In the genomic region with DNA sequence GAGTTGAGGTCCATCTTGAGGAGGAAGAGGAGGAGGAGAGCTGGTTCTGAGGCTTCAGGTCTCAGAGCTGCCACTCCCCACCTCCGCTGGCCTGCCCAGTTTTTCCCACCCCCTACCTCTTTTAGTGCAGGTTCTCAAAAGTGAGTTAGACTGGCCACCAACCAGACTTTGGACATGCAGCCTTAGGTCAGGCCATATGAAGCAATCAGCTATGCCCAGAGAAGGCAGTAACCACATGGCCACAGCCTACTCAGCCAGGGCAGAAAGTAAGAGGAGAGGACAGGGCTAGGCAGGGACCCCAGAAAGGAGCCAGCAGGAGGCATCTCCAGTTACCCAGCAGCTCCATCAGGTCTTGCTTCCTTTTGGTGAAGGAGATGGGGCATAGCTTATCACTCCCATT, we compare ENCODE assay signal across 28 cellular contexts.
"Had no signal": no experiment of that assay in that cellular context is flagged by ENCODE, and none has a peak within 500 bp of the region (broad histone marks: within the 10 kb centered on the region; RNA-seq: fewer than 3 reads in every experiment).

No MANE protein-coding gene starts in this region.

- ATAC-seq: esophagus mucosa; foreskin keratinocyte; left ventricle myocardium superior; naive thymus-derived CD4-positive, alpha-beta T cell; upper lobe of right lung had no signal

- H3K4me3 ChIP-seq: breast epithelium, heart right ventricle, sigmoid colon, smooth muscle cell, suprapubic skin, tibial artery, upper lobe of right lung had no signal

- H3K9me3 ChIP-seq: suprapubic skin, upper lobe of right lung had no signal

- H3K36me3 ChIP-seq: breast epithelium, heart right ventricle, sigmoid colon, suprapubic skin, tibial artery, upper lobe of right lung had no signal

- H3K4me1 ChIP-seq: breast epithelium, foreskin keratinocyte, heart right ventricle, parathyroid adenoma, sigmoid colon, suprapubic skin, tibial artery, upper lobe of right lung had no signal

- H3K27ac ChIP-seq: breast epithelium, foreskin keratinocyte, heart right ventricle, parathyroid adenoma, sigmoid colon, suprapubic skin, tibial artery, upper lobe of right lung had no signal

- DNase-seq: activated CD4-positive, alpha-beta memory T cell treated with anti-CD3 and anti-CD28 coated beads for 36 hours; activated CD4-positive, alpha-beta T cell treated with anti-CD3 and anti-CD28 coated beads, Interleukin-2, amount 10 ng/mL, durations not matched to agents 24 days and 14 days; activated CD4-positive, CD25-positive, alpha-beta regulatory T cell treated with anti-CD3 and anti-CD28 coated beads, Interleukin-2, amount 50 U/mL, for 72 hours; activated CD8-positive, alpha-beta memory T cell treated with anti-CD3 and anti-CD28 coated beads, Interleukin-2, amount 50 U/mL, for 4 hours; activated effector memory CD4-positive, alpha-beta T cell treated with anti-CD3 and anti-CD28 coated beads, Interleukin-2, amount 50 U/mL, for 16 hours; activated naive CD4-positive, alpha-beta T cell treated with anti-CD3 and anti-CD28 coated beads, Interleukin-2, amount 10 ng/mL, durations not matched to agents 7 days and 5 days; activated T-cell treated with anti-CD3 and anti-CD28 coated beads, Interleukin-2, amount 50 U/mL, for 1 hour; amygdala; central memory CD4-positive, alpha-beta T cell; endodermal cell; foreskin keratinocyte; heart right ventricle; kidney glomerular epithelial cell; left ventricle myocardium superior; mammary epithelial cell; naive thymus-derived CD4-positive, alpha-beta T cell; occipital lobe; sigmoid colon; stimulated activated CD4-positive, alpha-beta T cell treated with anti-CD3 and anti-CD28 coated beads, Interleukin-1b, Interleukin-23, amount 100 ng/mL, for 48 hours; stimulated activated naive CD4-positive, alpha-beta T cell; T-helper 2 cell; tibial artery; upper lobe of right lung had no signal

- H3K27me3 ChIP-seq: breast epithelium, foreskin keratinocyte, suprapubic skin, tibial artery, upper lobe of right lung had no signal
